Comparison of ENCODE assay signal across 18 cellular contexts in genomic region chr6:37657117-37657886, GRCh38. TPM values are rescaled to one million over a fixed set of nuclear protein-coding genes. Genes with fewer than 3 reads are reported as not detected.
A peak's percentile ranks its signal among the peaks of the same experiment; 100 is the strongest.
DNase-seq lines count a peak whose midpoint lies in the region; ATAC-seq, FAIRE-seq and TF ChIP-seq lines count a peak whose summit lies in the region.
"Had no signal": no experiment of that assay in that cellular context is flagged by ENCODE, and none has a peak within 500 bp of the region (broad histone marks: within the 10 kb centered on the region; RNA-seq: fewer than 3 reads in every experiment).

No MANE protein-coding gene starts in this region.

- DNase-seq in NT2/D1 (ENCODE audit: low read depth, low spot score) (peak; percentile 8), choroid plexus epithelial cell (ENCODE audit: low read depth) (peak; percentile 36), osteoblast (ENCODE audit: insufficient read length, low spot score, missing footprints) (peak; percentile 83), frontal cortex (ENCODE audit: low spot score in 2 of 2) (no peak), NCI-H187 treated with DMSO at 0.1 percent for 48 hours (lab: John Stamatoyannopoulos, UW) (no peak), NCI-H2081 treated with DMSO at 0.1 percent for 48 hours (lab: John Stamatoyannopoulos, UW) (no peak)
- DNase-seq: activated CD4-positive, CD25-positive, alpha-beta regulatory T cell; activated CD8-positive, alpha-beta memory T cell treated with anti-CD3 and anti-CD28 coated beads, Interleukin-2, amount 50 U/mL, for 4 hours; activated naive CD4-positive, alpha-beta T cell treated with anti-CD3 and anti-CD28 coated beads, Interleukin-2, amount 10 ng/mL, durations not matched to agents 7 days and 5 days; CD4-positive, CD25-positive, alpha-beta regulatory T cell; cerebellar nuclear complex; KBM-7; NCI-H1694 treated with DMSO at 0.1 percent for 48 hours; NK-92 treated with Interleukin-12 subunit alpha and Interleukin-12 subunit beta, amount 100 ng/mL, for 24 hours; occipital lobe; stimulated activated CD4-positive, alpha-beta T cell treated with anti-CD3 and anti-CD28 coated beads, Interleukin-12 subunit alpha, Interleukin-12 subunit beta, amount 100 ng/mL, for 4 hours had no signal

- ATAC-seq in GM21423 (IDR thresholded peaks at IDR 0.05; ENCODE audit: unreplicated experiment): no peak

- peaks cover 0 to 5% of the 10 kb centered on the region in 2 experiments; a peak in 1 of 3 replicates for H3K36me3 ChIP-seq in HEK293 (ENCODE audit: control insufficient read depth in 2 of 2, insufficient read depth in 1 of 2, low read length in 2 of 2)
- H3K36me3 ChIP-seq in NT2/D1 (ENCODE audit: insufficient read depth, insufficient read length, low read length): no peaks in the 10 kb centered on the region
- H3K36me3 ChIP-seq in osteoblast (ENCODE audit: insufficient read depth, low read length): no peaks in the 10 kb centered on the region

- no peak overlapping the region for H2AFZ ChIP-seq in osteoblast (ENCODE audit: low read length)

- H3K27ac ChIP-seq in HEK293 (ENCODE audit: extremely low read depth, low read depth, low read length): no peak overlapping the region
- H3K27ac ChIP-seq in osteoblast (ENCODE audit: low read depth, low read length): no peak overlapping the region

- H3K9me3 ChIP-seq in HEK293 (ENCODE audit: control insufficient read depth, insufficient read depth, low read depth, low read length) (no peaks in the 10 kb centered on the region), NT2/D1 (ENCODE audit: insufficient read depth, low read length) (peaks cover 23% of the 10 kb centered on the region; the same call in 1 of the 2 replicates), osteoblast (ENCODE audit: low read depth, low read length) (peaks cover 8% of the 10 kb centered on the region)

- CTCF ChIA-PET in HEK293 (lab: Yijun Ruan, JAX): interaction anchor here (1.0 to 1.9 kb wide), 4 partner anchors 8 to 177 kb away, joined by 3 to 6 read pairs (median 4); no protein-coding TSS in a partner anchor

- no peak overlapping the region for H3K9ac ChIP-seq in NT2/D1 (ENCODE audit: insufficient read length, low read depth)

- H3K4me1 ChIP-seq in HEK293 (ENCODE audit: control insufficient read depth, insufficient read depth, low read length): no peaks in the 10 kb centered on the region
- peaks cover 5% of the 10 kb centered on the region for H3K4me1 ChIP-seq in NT2/D1 (ENCODE audit: insufficient read depth, insufficient read length)
- H3K4me1 ChIP-seq in osteoblast (ENCODE audit: insufficient read depth, low read length): peaks cover 5% of the 10 kb centered on the region

- no peaks in the 10 kb centered on the region for H3K79me2 ChIP-seq in osteoblast (ENCODE audit: insufficient read depth, low read length)

- FAIRE-seq in frontal cortex (lab: Jason Lieb, UNC): no peak

- no peak for TF ChIP-seq CTCF in HEK293 (tag by site-specific recombination; IDR thresholded peaks at IDR 0.05)
- no peak for TF ChIP-seq CTCF in choroid plexus epithelial cell (conservative IDR thresholded peaks at IDR 0.05; ENCODE audit: low read depth, low read length)
- no peak for TF ChIP-seq CTCF in osteoblast (IDR thresholded peaks at IDR 0.05; ENCODE audit: extremely low read depth, low read depth, low read length)

- H3K27me3 ChIP-seq in NT2/D1 (ENCODE audit: insufficient read depth, insufficient read length) (no peaks in the 10 kb centered on the region), osteoblast (ENCODE audit: insufficient read depth, low read length) (no peaks in the 10 kb centered on the region)

- H3K4me2 ChIP-seq in osteoblast (ENCODE audit: insufficient read depth, low read length): no peak overlapping the region

- no peaks in the 10 kb centered on the region for H4K20me1 ChIP-seq in osteoblast (ENCODE audit: insufficient read depth, low read length)

- H3K4me3 ChIP-seq in HEK293 (ENCODE audit: low read depth, low read length) (no peak overlapping the region), NT2/D1 (ENCODE audit: insufficient read length, low read depth) (no peak overlapping the region), choroid plexus epithelial cell (ENCODE audit: low read depth, low read length) (no peak overlapping the region), osteoblast (ENCODE audit: insufficient read depth, low read length) (no peak overlapping the region)

- POLR2A ChIA-PET in HEK293 (lab: Yijun Ruan, JAX): no interaction called here

TF ChIP-seq in HEK293, 187 proteins besides CTCF, POLR2A, EP300 and RAD21:
- TF ChIP-seq PRDM10 (tag by site-specific recombination; IDR thresholded peaks at IDR 0.05) (peak; percentile 45), ZNF558 (tag by site-specific recombination; IDR thresholded peaks at IDR 0.05) (no peak), ZNF654 (tag by site-specific recombination; IDR thresholded peaks at IDR 0.05; ENCODE audit: low read depth) (no peak)

RNA-seq across cellular contexts. Expression of gene MDGA1, which starts 40.4 kb away (rescaled TPM):
- 6.2 and 10.6 TPM in 2 replicates for total RNA-seq in osteoblast
- total RNA-seq in frontal cortex: 42.8 TPM

Comparison
In these comparisons a context has a peak if more than half of its experiments do, and no peak if none do; other contexts are left out.
1. DNase-seq: peak in NT2/D1 (single experiment), choroid plexus epithelial cell (single experiment) and osteoblast (single experiment); none in frontal cortex (0 of 2), NCI-H187 treated with DMSO at 0.1 percent for 48 hours (single experiment) and NCI-H2081 treated with DMSO at 0.1 percent for 48 hours (single experiment).